Comparison of ENCODE assay signal across 10 cellular contexts in genomic region chr20:49288250-49288751, GRCh38. TPM values are rescaled to one million over a fixed set of nuclear protein-coding genes. Genes with fewer than 3 reads are reported as not detected.
DNase-seq lines count a peak whose midpoint lies in the region; ATAC-seq, FAIRE-seq and TF ChIP-seq lines count a peak whose summit lies in the region.
"Had no signal": no experiment of that assay in that cellular context is flagged by ENCODE, and none has a peak within 500 bp of the region (broad histone marks: within the 10 kb centered on the region; RNA-seq: fewer than 3 reads in every experiment).

No MANE protein-coding gene starts in this region.

- H3F3A ChIP-seq in PC-9 (ENCODE audit: insufficient read depth, low read depth), result peaks cover 100% of the 10 kb centered on the region

- TF ChIP-seq POLR2A in endothelial cell of umbilical vein (IDR thresholded peaks at IDR 0.05; ENCODE audit: low read depth, low read length), result no peak

- TF ChIP-seq CTCF in PC-9 (conservative IDR thresholded peaks at IDR 0.05) (no peak), endothelial cell of umbilical vein (IDR thresholded peaks at IDR 0.05; ENCODE audit: extremely low read depth in 1 of 2, insufficient read depth in 1 of 2, low read depth in 1 of 2, low read length in 2 of 2) (no peak), coronary artery (IDR thresholded peaks at IDR 0.05) (no peak)

- H3K9me3 ChIP-seq in PC-9 (ENCODE audit: insufficient read depth, low read depth) (peaks cover 40% of the 10 kb centered on the region), endothelial cell of umbilical vein (replicated peaks; ENCODE audit: control insufficient read depth, insufficient read depth, low read length) (no peaks in the 10 kb centered on the region)

- H4K20me1 ChIP-seq in PC-9 (ENCODE audit: insufficient read depth) (peaks cover 84% of the 10 kb centered on the region), endothelial cell of umbilical vein (replicated peaks; ENCODE audit: control insufficient read depth, extremely low read depth, insufficient read depth, low read length) (peaks cover 25% of the 10 kb centered on the region)

- H3K4me1 ChIP-seq in PC-9 (replicated peaks; ENCODE audit: insufficient read depth), result peaks cover 61% of the 10 kb centered on the region
- peaks cover 43% of the 10 kb centered on the region for H3K4me1 ChIP-seq in endothelial cell of umbilical vein (ENCODE audit: control insufficient read depth, extremely low read depth, insufficient read depth, low read length)
- H3K4me1 ChIP-seq: uterus had no signal

- FAIRE-seq in endothelial cell of umbilical vein (lab: Jason Lieb, UNC), result no peak

- H3K9me1 ChIP-seq in endothelial cell of umbilical vein (replicated peaks; ENCODE audit: control insufficient read depth, extremely low read depth, insufficient read depth, low read length), result no peaks in the 10 kb centered on the region

- H2AFZ ChIP-seq in PC-9 (no peak overlapping the region), endothelial cell of umbilical vein (ENCODE audit: low read depth, low read length) (no peak overlapping the region)

- no peak for ATAC-seq in activated T-cell treated with anti-CD3 and anti-CD28 coated beads, Interleukin-2, amount 50 U/mL, for 72 hours (replicated peaks in 1 of 2)
- ATAC-seq in activated T-cell treated with anti-CD3 and anti-CD28 coated beads, Interleukin-2, amount 50 U/mL, for 4 hours, result no peak
- ATAC-seq in stimulated activated effector memory CD8-positive, alpha-beta T cell treated with anti-CD3 and anti-CD28 coated beads, Interleukin-12 subunit alpha, Interleukin-12 subunit beta, amount 100 ng/mL, for 72 hours, result no peak
- ATAC-seq: T-helper 17 cell had no signal

- CTCF ChIA-PET in PC-9 (lab: Charles Lee) (no interaction called here), endothelial cell of umbilical vein (lab: Charles Lee) (interaction anchor here (1.0 to 1.9 kb wide), 2 partner anchors 32 to 42 kb away, joined by 3 to 13 read pairs; no protein-coding TSS in a partner anchor)

- no peak for DNase-seq in activated T-cell treated with anti-CD3 and anti-CD28 coated beads, Interleukin-2, amount 50 U/mL, for 72 hours
- DNase-seq in activated T-cell treated with anti-CD3 and anti-CD28 coated beads, Interleukin-2, amount 50 U/mL, for 4 hours, result no peak
- DNase-seq in PC-9, result no peak
- no peak for DNase-seq in endothelial cell of umbilical vein (ENCODE audit: low read depth, low spot score)
- no peak for DNase-seq in stimulated activated effector memory CD8-positive, alpha-beta T cell treated with anti-CD3 and anti-CD28 coated beads, Interleukin-12 subunit alpha, Interleukin-12 subunit beta, amount 100 ng/mL, for 72 hours (ENCODE audit: low spot score in 2 of 2)
- DNase-seq in coronary artery (ENCODE audit: low spot score), result no peak
- no peak for DNase-seq in SIG-M5 (lab: John Stamatoyannopoulos, UW)
- no peak for DNase-seq in NCI-H1930 (lab: John Stamatoyannopoulos, UW)
- DNase-seq: T-helper 17 cell, uterus had no signal

- intact Hi-C loops in PC-9 (cut with micrococcal nuclease; ENCODE audit: unreplicated experiment) (loop anchor here (2.0 kb wide), 1 partner anchor 18 kb away; no protein-coding TSS in a partner anchor), endothelial cell of umbilical vein (cut with micrococcal nuclease) (no loop called here)

- POLR2A ChIA-PET in PC-9 (lab: Charles Lee; ENCODE audit: unreplicated experiment) (no interaction called here), endothelial cell of umbilical vein (lab: Charles Lee) (interaction anchor here (0.5 to 1.5 kb wide), 2 partner anchors 10 to 798 kb away, joined by 3 to 8 read pairs; partner anchors contain the start of gene ZNFX1)

- no peaks in the 10 kb centered on the region for H3K9me2 ChIP-seq in PC-9 (ENCODE audit: insufficient read depth)

- peak overlapping the region; percentile 96 for H3K27ac Mint-ChIP-seq in activated T-cell treated with anti-CD3 and anti-CD28 coated beads, Interleukin-2, amount 50 U/mL, for 72 hours
- peak overlapping the region; percentile 100 for H3K27ac Mint-ChIP-seq in stimulated activated effector memory CD8-positive, alpha-beta T cell treated with anti-CD3 and anti-CD28 coated beads, Interleukin-12 subunit alpha, Interleukin-12 subunit beta, amount 100 ng/mL, for 72 hours

- H3K9ac ChIP-seq in endothelial cell of umbilical vein (replicated peaks; ENCODE audit: extremely low read depth, insufficient read depth, low read length), result no peak overlapping the region

- peaks cover 48 to 69% of the 10 kb centered on the region in 2 donors for H3K36me3 Mint-ChIP-seq in activated T-cell treated with anti-CD3 and anti-CD28 coated beads, Interleukin-2, amount 50 U/mL, for 72 hours (ENCODE audit: insufficient read depth in 2 of 2)
- H3K36me3 Mint-ChIP-seq in activated T-cell treated with anti-CD3 and anti-CD28 coated beads, Interleukin-2, amount 50 U/mL, for 4 hours (ENCODE audit: insufficient read depth), result peaks cover 89% of the 10 kb centered on the region
- peaks cover 93% of the 10 kb centered on the region for H3K36me3 Mint-ChIP-seq in stimulated activated effector memory CD8-positive, alpha-beta T cell treated with anti-CD3 and anti-CD28 coated beads, Interleukin-12 subunit alpha, Interleukin-12 subunit beta, amount 100 ng/mL, for 72 hours

- H3K4me2 ChIP-seq in PC-9 (peak overlapping the region; percentile 92), endothelial cell of umbilical vein (ENCODE audit: insufficient read depth, low read length) (peak overlapping the region; percentile 60)

- BruUV-seq in PC-9 (replicated peaks; lab: Mats Ljungman, UMichigan), result no TSS peak
- no TSS peak for BruUV-seq in endothelial cell of umbilical vein (replicated peaks; lab: Mats Ljungman, UMichigan)

- peak overlapping the region; percentile 9; the same call in 1 of the 2 replicates for H3K4me3 ChIP-seq in PC-9
- no peak overlapping the region for H3K4me3 ChIP-seq in endothelial cell of umbilical vein (replicated peaks in 1 of 3; ENCODE audit: insufficient read depth in 1 of 3, low read depth in 1 of 3, low read length in 3 of 3)
- no peak overlapping the region for H3K4me3 ChIP-seq in coronary artery
- H3K4me3 ChIP-seq: uterus had no signal

- H3K27ac ChIP-seq in PC-9 (peak overlapping the region; percentile 82), endothelial cell of umbilical vein (ENCODE audit: insufficient read depth, low read depth, low read length) (peak overlapping the region; percentile 39), coronary artery (no peak overlapping the region)
- H3K27ac ChIP-seq: uterus had no signal

- H3K27me3 Mint-ChIP-seq in activated T-cell treated with anti-CD3 and anti-CD28 coated beads, Interleukin-2, amount 50 U/mL, for 72 hours (ENCODE audit: low read depth), result no peaks in the 10 kb centered on the region
- H3K27me3 Mint-ChIP-seq in activated T-cell treated with anti-CD3 and anti-CD28 coated beads, Interleukin-2, amount 50 U/mL, for 4 hours (ENCODE audit: low read depth), result no peaks in the 10 kb centered on the region
- H3K27me3 Mint-ChIP-seq: T-helper 17 cell had no signal

- peaks cover 55% of the 10 kb centered on the region for H3K79me2 ChIP-seq in PC-9 (ENCODE audit: low read depth)
- H3K79me2 ChIP-seq in endothelial cell of umbilical vein (ENCODE audit: control insufficient read depth, insufficient read depth, low read length), result peaks cover 47% of the 10 kb centered on the region

- H3K36me3 ChIP-seq in PC-9 (ENCODE audit: low read depth), result peaks cover 74% of the 10 kb centered on the region
- peaks cover 59 to 65% of the 10 kb centered on the region in 2 experiments for H3K36me3 ChIP-seq in endothelial cell of umbilical vein (ENCODE audit: control insufficient read depth in 2 of 2, extremely low read depth in 1 of 2, insufficient read depth in 2 of 2, low read length in 2 of 2)
- H3K36me3 ChIP-seq: uterus had no signal

- H3K9me3 Mint-ChIP-seq in activated T-cell treated with anti-CD3 and anti-CD28 coated beads, Interleukin-2, amount 50 U/mL, for 72 hours, result peaks cover 0 to 15% of the 10 kb centered on the region in 2 donors
- peaks cover 33% of the 10 kb centered on the region for H3K9me3 Mint-ChIP-seq in activated T-cell treated with anti-CD3 and anti-CD28 coated beads, Interleukin-2, amount 50 U/mL, for 4 hours
- peaks cover 7% of the 10 kb centered on the region for H3K9me3 Mint-ChIP-seq in stimulated activated effector memory CD8-positive, alpha-beta T cell treated with anti-CD3 and anti-CD28 coated beads, Interleukin-12 subunit alpha, Interleukin-12 subunit beta, amount 100 ng/mL, for 72 hours

- dilution Hi-C loops in endothelial cell of umbilical vein (cut with MboI; ENCODE audit: extremely low pct_ligation_motif_present, low sequenced_read_pairs), result no loop called here

- peak overlapping the region in 1 of 2 donors; percentile 54 for H3K4me3 Mint-ChIP-seq in activated T-cell treated with anti-CD3 and anti-CD28 coated beads, Interleukin-2, amount 50 U/mL, for 72 hours
- no peak overlapping the region for H3K4me3 Mint-ChIP-seq in activated T-cell treated with anti-CD3 and anti-CD28 coated beads, Interleukin-2, amount 50 U/mL, for 4 hours
- no peak overlapping the region for H3K4me3 Mint-ChIP-seq in stimulated activated effector memory CD8-positive, alpha-beta T cell treated with anti-CD3 and anti-CD28 coated beads, Interleukin-12 subunit alpha, Interleukin-12 subunit beta, amount 100 ng/mL, for 72 hours
- H3K4me3 Mint-ChIP-seq: T-helper 17 cell had no signal

- H3K4me1 Mint-ChIP-seq in activated T-cell treated with anti-CD3 and anti-CD28 coated beads, Interleukin-2, amount 50 U/mL, for 72 hours (ENCODE audit: low read depth), result peaks cover 50% of the 10 kb centered on the region
- H3K4me1 Mint-ChIP-seq in activated T-cell treated with anti-CD3 and anti-CD28 coated beads, Interleukin-2, amount 50 U/mL, for 4 hours (ENCODE audit: low read depth), result peaks cover 40% of the 10 kb centered on the region
- peaks cover 63% of the 10 kb centered on the region for H3K4me1 Mint-ChIP-seq in stimulated activated effector memory CD8-positive, alpha-beta T cell treated with anti-CD3 and anti-CD28 coated beads, Interleukin-12 subunit alpha, Interleukin-12 subunit beta, amount 100 ng/mL, for 72 hours

- 0 out of 2 replicates have a peak, but pooled peaks cover 4% of the 10 kb centered on the region for H3K27me3 ChIP-seq in PC-9 (ENCODE audit: insufficient read depth, low read depth)
- H3K27me3 ChIP-seq in endothelial cell of umbilical vein (ENCODE audit: control insufficient read depth in 2 of 2, insufficient read depth in 2 of 2, low read length in 2 of 2), result no peaks in the 10 kb centered on the region
- H3K27me3 ChIP-seq: uterus had no signal

RNA-seq across cellular contexts. Expression of gene ZNFX1, which starts 10.4 kb away (rescaled TPM):
- 10 to 100 TPM; 37.8 to 48.8 TPM for total RNA-seq in activated T-cell treated with anti-CD3 and anti-CD28 coated beads, Interleukin-2, amount 50 U/mL, for 72 hours
- 10 to 100 TPM; 52.5 to 69.2 (median 56.4) TPM for total RNA-seq in activated T-cell treated with anti-CD3 and anti-CD28 coated beads, Interleukin-2, amount 50 U/mL, for 4 hours
- total RNA-seq in PC-9 (2021) (24.1 and 29.7 TPM in 2 replicates), endothelial cell of umbilical vein (26.5 and 27.9 TPM in 2 replicates)
- polyA plus RNA-seq in endothelial cell of umbilical vein, result 6.8 and 8.3 TPM in 2 replicates
- 7.8 and 8.6 TPM in 2 replicates for polyA plus RNA-seq in endothelial cell of umbilical vein (2011; cell fraction: cytosol; rRNA removed)
- 10.1 and 13.9 TPM in 2 replicates for polyA plus RNA-seq in endothelial cell of umbilical vein (2011; cell fraction: nucleus; rRNA removed)
- polyA plus RNA-seq in endothelial cell of umbilical vein (2012), result 24.5 and 24.7 TPM in 2 replicates
- 24.3 and 29.8 TPM in 2 replicates for polyA minus RNA-seq in endothelial cell of umbilical vein
- polyA minus RNA-seq in endothelial cell of umbilical vein (2011; cell fraction: cytosol; rRNA and poly(A)+ RNA removed), result 13.3 TPM
- 12.7 and 22.2 TPM in 2 replicates for polyA minus RNA-seq in endothelial cell of umbilical vein (2011; cell fraction: nucleus; rRNA and poly(A)+ RNA removed)

Comparison
In these comparisons a context has a peak if more than half of its experiments do, and no peak if none do; other contexts are left out.
1. H3K27ac ChIP-seq: peak in PC-9 (single experiment) and endothelial cell of umbilical vein (single experiment); none in coronary artery (0 of 2).